In genomic region chr2:23363831-23364230, GRCh38 we compare ENCODE assay signal across 1 cellular context.
TF ChIP-seq lines count a peak whose summit lies in the region.

No MANE protein-coding gene starts in this region.

TF ChIP-seq in WTC11, 78 proteins besides CTCF, POLR2A, EP300 and RAD21 (continued from another document):
- no peak for TF ChIP-seq ARID4B (CRISPR knock-in tag; IDR thresholded peaks at IDR 0.05; ENCODE audit: borderline replicate concordance)
- TF ChIP-seq IRF1 (CRISPR knock-in tag; IDR thresholded peaks at IDR 0.05) = no peak
- TF ChIP-seq RELA (CRISPR knock-in tag; IDR thresholded peaks at IDR 0.05; ENCODE audit: borderline replicate concordance) = no peak
- no peak for TF ChIP-seq ZSCAN18 (CRISPR knock-in tag; IDR thresholded peaks at IDR 0.05)
- TF ChIP-seq GABPB1 (CRISPR knock-in tag; IDR thresholded peaks at IDR 0.05) = no peak
- TF ChIP-seq FOXK1 (CRISPR knock-in tag; IDR thresholded peaks at IDR 0.05) = no peak
TF ChIP-seq in WTC11: peak in this region for 0.
